In the genomic region with DNA sequence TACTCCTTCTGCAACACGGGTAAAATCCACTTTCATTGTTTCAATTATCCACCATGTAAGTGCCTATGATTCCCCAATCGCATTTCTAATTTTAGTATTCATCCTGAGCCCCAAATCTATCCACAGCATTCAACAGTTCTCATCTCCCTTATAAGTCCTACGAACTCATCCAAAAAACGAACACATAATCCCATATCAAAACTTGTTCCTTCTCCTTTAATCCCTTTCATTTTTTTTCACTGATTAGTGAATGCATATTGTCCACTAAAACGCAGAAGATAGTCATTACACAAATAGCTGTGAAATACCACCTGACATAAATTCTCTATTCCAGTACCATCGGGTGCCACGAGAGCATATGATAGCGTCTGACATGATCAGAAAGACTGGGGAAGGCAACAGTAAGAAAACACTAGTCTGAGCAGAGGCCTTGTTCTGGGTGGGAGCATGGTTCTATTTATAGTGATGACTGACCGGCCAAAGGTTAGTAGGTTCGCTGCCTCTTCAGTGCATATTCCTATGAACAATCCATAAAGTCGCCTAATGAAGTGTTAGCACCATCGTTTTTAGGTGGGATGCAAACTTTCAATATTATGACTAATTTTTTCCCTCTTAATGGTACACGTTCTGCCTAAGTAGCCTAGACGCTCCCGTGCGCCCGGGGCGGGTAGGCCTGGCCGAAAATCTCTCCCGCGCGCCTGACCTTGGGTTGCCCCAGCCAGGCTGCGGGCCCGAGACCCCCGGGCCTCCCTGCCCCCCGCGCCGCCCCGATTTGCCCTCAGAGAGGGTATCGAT, we compare ENCODE assay signal across 7 cellular contexts. TPM values are rescaled to one million over a fixed set of nuclear protein-coding genes. Genes with fewer than 3 reads are reported as not detected.
DNase-seq lines count a peak whose midpoint lies in the region; ATAC-seq and TF ChIP-seq lines count a peak whose summit lies in the region.

No MANE protein-coding gene starts in this region.

- peak overlapping the region; percentile 96 for H3K4me3 ChIP-seq in GM12864 (ENCODE audit: low read depth, low read length)
- H3K4me3 ChIP-seq in vagina: peak overlapping the region; percentile 80 to 83

- peaks cover 11% of the 10 kb centered on the region for H3K36me3 Mint-ChIP-seq in nephron (ENCODE audit: low read depth)

- H3K27me3 ChIP-seq in vagina: no peaks in the 10 kb centered on the region

- peaks cover 0 to 9% of the 10 kb centered on the region in 2 donors for H3K36me3 ChIP-seq in vagina

- TF ChIP-seq CTCF in GM12864 (IDR thresholded peaks at IDR 0.05; ENCODE audit: low read depth, low read length, missing control alignments) (no peak), nephron (IDR thresholded peaks at IDR 0.05; ENCODE audit: unreplicated experiment in 3 of 3) (no peak), vagina (IDR thresholded peaks at IDR 0.05) (no peak)

- H3K27me3 Mint-ChIP-seq in nephron (ENCODE audit: low read depth): no peaks in the 10 kb centered on the region

- peak; percentile 13 for ATAC-seq in GM21737 (IDR thresholded peaks at IDR 0.05; ENCODE audit: unreplicated experiment)

- no peaks in the 10 kb centered on the region for H3K9me3 ChIP-seq in vagina

- peak overlapping the region; percentile 99 for H3K27ac ChIP-seq in vagina

- H3K4me1 Mint-ChIP-seq in nephron: peaks cover 38% of the 10 kb centered on the region

- TF ChIP-seq POLR2A in vagina (IDR thresholded peaks at IDR 0.05): no peak

- H3K27ac Mint-ChIP-seq in nephron: peak overlapping the region; percentile 100

- intact Hi-C loops in vagina (cut with DNase I): no loop called here

- DNase-seq in GM12864 (ENCODE audit: low read depth) (no peak), M059J (ENCODE audit: low read depth) (peak; percentile 36), activated T-cell treated with anti-CD3 and anti-CD28 coated beads for 24 hours (ENCODE audit: low read depth) (peak; percentile 27), fibroblast of gingiva (ENCODE audit: low read depth) (peak; percentile 20), vagina (ENCODE audit: extremely low spot score in 2 of 2) (no peak)

- H3K9me3 Mint-ChIP-seq in nephron: no peaks in the 10 kb centered on the region

- H3K4me1 ChIP-seq in vagina: peaks cover 50% of the 10 kb centered on the region

- H3K4me3 Mint-ChIP-seq in nephron: peak overlapping the region; percentile 96 to 99 (median 97)

RNA-seq across cellular contexts. Expression of gene ATP5PF, which starts 0.6 kb away (rescaled TPM):
- 169 and 196 TPM in 2 replicates for total RNA-seq in M059J (2014; rRNA removed; shearing (Covaris generic))
- 74.9 TPM for total RNA-seq in vagina

RNA-seq across cellular contexts. Expression of gene GABPA, which starts 0.7 kb away (rescaled TPM):
- 18.3 and 23.0 TPM in 2 replicates for total RNA-seq in M059J (2014; rRNA removed; shearing (Covaris generic))
- 23.3 TPM for total RNA-seq in vagina

Comparison
In these comparisons a context has a peak if more than half of its experiments do, and no peak if none do; other contexts are left out.
1. DNase-seq: peak in M059J (single experiment), activated T-cell treated with anti-CD3 and anti-CD28 coated beads for 24 hours (single experiment) and fibroblast of gingiva (single experiment); none in GM12864 (single experiment) and vagina (0 of 2).